Comparison of ENCODE assay signal across 1 cellular context in genomic region chr22:39108487-39108886, GRCh38.
TF ChIP-seq lines count a peak whose summit lies in the region.

No MANE protein-coding gene starts in this region.

TF ChIP-seq in K562, 482 proteins besides CTCF, POLR2A, EP300 and RAD21 (continued from another document and continues in another):
- TF ChIP-seq EGR1 (conservative IDR thresholded peaks at IDR 0.05), result no peak
- no peak for TF ChIP-seq FIP1L1 (IDR thresholded peaks at IDR 0.05; ENCODE audit: low read depth, low read length, poor library complexity, severe bottlenecking)
- 0 out of 6 replicates have a peak, but pooled peaks of 1 of the 3 experiments have one; percentile 28 for TF ChIP-seq ZBTB11 (CRISPR knock-in tag; IDR thresholded peaks at IDR 0.05)
- no peak for TF ChIP-seq ZZZ3 (IDR thresholded peaks at IDR 0.05)
- TF ChIP-seq CHD2 (IDR thresholded peaks at IDR 0.05; ENCODE audit: low read depth, low read length), result no peak
- no peak for TF ChIP-seq DEAF1 (CRISPR knock-in tag; IDR thresholded peaks at IDR 0.05)
- no peak for TF ChIP-seq WHSC1 (IDR thresholded peaks at IDR 0.05; ENCODE audit: low read length)
- no peak for TF ChIP-seq KDM5B (IDR thresholded peaks at IDR 0.05; ENCODE audit: insufficient replicate concordance, low read depth, low read length)
- peak; percentile 92 for TF ChIP-seq ZNF41 (CRISPR knock-in tag; conservative IDR thresholded peaks at IDR 0.05)
- TF ChIP-seq ZNF449 (CRISPR knock-in tag; IDR thresholded peaks at IDR 0.05), result peak; percentile 88
- TF ChIP-seq GABPB1 (CRISPR knock-in tag; IDR thresholded peaks at IDR 0.05), result no peak
- TF ChIP-seq CCNT2 (IDR thresholded peaks at IDR 0.05; ENCODE audit: borderline replicate concordance, extremely low read depth, insufficient read length, low read depth, low read length), result no peak
- peak; percentile 88 for TF ChIP-seq PYGO2 (tag; IDR thresholded peaks at IDR 0.05)
- peak; percentile 63; the same call in 1 of the 2 replicates for TF ChIP-seq DIDO1 (tag; IDR thresholded peaks at IDR 0.05; ENCODE audit: low read depth)
- no peak for TF ChIP-seq CEBPG (CRISPR knock-in tag; IDR thresholded peaks at IDR 0.05)
- TF ChIP-seq CEBPG (tag; conservative IDR thresholded peaks at IDR 0.05 in 1 of 2, IDR thresholded peaks at IDR 0.05 in 1 of 2), result no peak
- no peak for TF ChIP-seq TCF15 (CRISPR knock-in tag; IDR thresholded peaks at IDR 0.05)
- no peak for TF ChIP-seq NEUROD1 (IDR thresholded peaks at IDR 0.05; ENCODE audit: borderline replicate concordance, low read depth, low read length, partially characterized antibody)
- no peak for TF ChIP-seq RHOXF2B (CRISPR knock-in tag; conservative IDR thresholded peaks at IDR 0.05)
- TF ChIP-seq E2F3 (CRISPR knock-in tag; IDR thresholded peaks at IDR 0.05), result 0 out of 2 replicates have a peak, but pooled peaks have one; percentile 44
- TF ChIP-seq KHSRP (IDR thresholded peaks at IDR 0.05), result no peak
- no peak for TF ChIP-seq ZNF174 (CRISPR knock-in tag; IDR thresholded peaks at IDR 0.05)
- no peak for TF ChIP-seq ERF (CRISPR knock-in tag; IDR thresholded peaks at IDR 0.05)
- no peak for TF ChIP-seq SMARCA5 (IDR thresholded peaks at IDR 0.05)
- TF ChIP-seq DDX20 (tag; IDR thresholded peaks at IDR 0.05; ENCODE audit: low read depth), result peak; percentile 94
- 0 out of 2 replicates have a peak, but pooled peaks have one; percentile 24 for TF ChIP-seq TAF7 (tag; IDR thresholded peaks at IDR 0.05)
- peak; percentile 80 for TF ChIP-seq ZBTB9 (CRISPR knock-in tag; IDR thresholded peaks at IDR 0.05)
- TF ChIP-seq FOXP1 (CRISPR knock-in tag; IDR thresholded peaks at IDR 0.05), result no peak
- no peak for TF ChIP-seq BHLHE40 (IDR thresholded peaks at IDR 0.05; ENCODE audit: low read length)
- TF ChIP-seq PTRF (tag; IDR thresholded peaks at IDR 0.05), result peak; percentile 90
- no peak for TF ChIP-seq NR4A1 (CRISPR knock-in tag; IDR thresholded peaks at IDR 0.05)
- peak; percentile 96 for TF ChIP-seq NR4A1 (tag; IDR thresholded peaks at IDR 0.05)
- TF ChIP-seq GTF2A2 (tag; IDR thresholded peaks at IDR 0.05), result peak; percentile 84
- TF ChIP-seq ZNF239 (CRISPR knock-in tag; IDR thresholded peaks at IDR 0.05), result peak; percentile 84
- TF ChIP-seq RBM34 (IDR thresholded peaks at IDR 0.05; ENCODE audit: borderline replicate concordance, insufficient read depth, low read length), result no peak
- TF ChIP-seq STAT5B (CRISPR knock-in tag; IDR thresholded peaks at IDR 0.05), result 0 out of 2 replicates have a peak, but pooled peaks have one; percentile 38
- TF ChIP-seq E4F1 (CRISPR knock-in tag; IDR thresholded peaks at IDR 0.05; ENCODE audit: borderline replicate concordance), result 0 out of 2 replicates have a peak, but pooled peaks have one; percentile 22
- TF ChIP-seq SMARCB1 (IDR thresholded peaks at IDR 0.05; ENCODE audit: insufficient read length, low read depth), result no peak
- no peak for TF ChIP-seq RBBP5 (IDR thresholded peaks at IDR 0.05; ENCODE audit: borderline replicate concordance, insufficient read depth, low read length, poor library complexity, severe bottlenecking)
- TF ChIP-seq ZNF134 (CRISPR knock-in tag; conservative IDR thresholded peaks at IDR 0.05), result peak; percentile 54; the same call in 1 of the 2 replicates
- no peak for TF ChIP-seq PBX2 (CRISPR knock-in tag; IDR thresholded peaks at IDR 0.05; ENCODE audit: low read depth)
- TF ChIP-seq PBX2 (tag; conservative IDR thresholded peaks at IDR 0.05; ENCODE audit: low read depth), result peak; percentile 38; the same call in 1 of the 2 replicates
- TF ChIP-seq ATF3 (IDR thresholded peaks at IDR 0.05), result 0 out of 2 replicates have a peak, but pooled peaks have one; percentile 31
- no peak for TF ChIP-seq ATF3 (CRISPR knock-in tag; conservative IDR thresholded peaks at IDR 0.05)
- TF ChIP-seq VEZF1 (CRISPR knock-in tag; IDR thresholded peaks at IDR 0.05), result peak; percentile 16; the same call in 1 of the 2 replicates
- peak; percentile 87; the same call in 1 of the 2 replicates for TF ChIP-seq ZNF311 (CRISPR knock-in tag; IDR thresholded peaks at IDR 0.05)
- no peak for TF ChIP-seq CBFB (CRISPR knock-in tag; IDR thresholded peaks at IDR 0.05)
